ENCODE assay signal across 1 cellular context in the genomic region with DNA sequence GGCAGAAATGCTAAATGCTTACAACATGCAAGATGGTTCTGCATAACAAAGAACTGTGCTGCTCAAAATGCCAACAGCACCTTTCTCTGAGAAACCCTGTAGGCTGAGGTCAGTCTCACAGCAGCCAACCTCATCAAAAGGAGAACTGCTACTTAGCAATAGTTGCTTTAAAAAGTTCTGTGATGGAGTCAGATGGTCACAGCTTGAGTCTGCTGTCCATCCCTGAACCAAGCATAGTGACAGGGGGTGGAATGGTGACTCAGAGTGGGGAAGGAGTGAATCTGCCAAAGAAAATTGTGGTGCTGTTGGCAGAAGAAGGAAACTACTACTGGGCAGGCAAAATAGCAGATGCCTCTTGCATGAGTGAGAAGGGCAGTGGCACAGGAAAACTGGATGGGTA.
TF ChIP-seq lines count a peak whose summit lies in the region.

No MANE protein-coding gene starts in this region.

TF ChIP-seq in SK-N-SH, 30 proteins besides CTCF, POLR2A, EP300 and RAD21 (continued from another document):
- TF ChIP-seq, protein P1, sequence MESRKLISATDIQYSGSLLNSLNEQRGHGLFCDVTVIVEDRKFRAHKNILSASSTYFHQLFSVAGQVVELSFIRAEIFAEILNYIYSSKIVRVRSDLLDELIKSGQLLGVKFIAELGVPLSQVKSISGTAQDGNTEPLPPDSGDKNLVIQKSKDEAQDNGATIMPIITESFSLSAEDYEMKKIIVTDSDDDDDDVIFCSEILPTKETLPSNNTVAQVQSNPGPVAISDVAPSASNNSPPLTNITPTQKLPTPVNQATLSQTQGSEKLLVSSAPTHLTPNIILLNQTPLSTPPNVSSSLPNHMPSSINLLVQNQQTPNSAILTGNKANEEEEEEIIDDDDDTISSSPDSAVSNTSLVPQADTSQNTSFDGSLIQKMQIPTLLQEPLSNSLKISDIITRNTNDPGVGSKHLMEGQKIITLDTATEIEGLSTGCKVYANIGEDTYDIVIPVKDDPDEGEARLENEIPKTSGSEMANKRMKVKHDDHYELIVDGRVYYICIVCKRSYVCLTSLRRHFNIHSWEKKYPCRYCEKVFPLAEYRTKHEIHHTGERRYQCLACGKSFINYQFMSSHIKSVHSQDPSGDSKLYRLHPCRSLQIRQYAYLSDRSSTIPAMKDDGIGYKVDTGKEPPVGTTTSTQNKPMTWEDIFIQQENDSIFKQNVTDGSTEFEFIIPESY (IDR thresholded peaks at IDR 0.05; ENCODE audit: borderline replicate concordance, low read depth) = no peak
- TF ChIP-seq, protein P2, sequence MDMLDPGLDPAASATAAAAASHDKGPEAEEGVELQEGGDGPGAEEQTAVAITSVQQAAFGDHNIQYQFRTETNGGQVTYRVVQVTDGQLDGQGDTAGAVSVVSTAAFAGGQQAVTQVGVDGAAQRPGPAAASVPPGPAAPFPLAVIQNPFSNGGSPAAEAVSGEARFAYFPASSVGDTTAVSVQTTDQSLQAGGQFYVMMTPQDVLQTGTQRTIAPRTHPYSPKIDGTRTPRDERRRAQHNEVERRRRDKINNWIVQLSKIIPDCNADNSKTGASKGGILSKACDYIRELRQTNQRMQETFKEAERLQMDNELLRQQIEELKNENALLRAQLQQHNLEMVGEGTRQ (IDR thresholded peaks at IDR 0.05; ENCODE audit: borderline replicate concordance, low read depth, low read length) = no peak
- TF ChIP-seq SMC3 (IDR thresholded peaks at IDR 0.05; ENCODE audit: low read depth, low read length) (no peak), YY1 (IDR thresholded peaks at IDR 0.05; ENCODE audit: low read depth) (no peak), TCF12 (IDR thresholded peaks at IDR 0.05) (no peak)
- TF ChIP-seq, protein P3, sequence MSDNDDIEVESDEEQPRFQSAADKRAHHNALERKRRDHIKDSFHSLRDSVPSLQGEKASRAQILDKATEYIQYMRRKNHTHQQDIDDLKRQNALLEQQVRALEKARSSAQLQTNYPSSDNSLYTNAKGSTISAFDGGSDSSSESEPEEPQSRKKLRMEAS (IDR thresholded peaks at IDR 0.05; ENCODE audit: low read depth) = no peak
